Comparison of ENCODE assay signal across 29 cellular contexts in genomic region chr12:132565365-132565764, GRCh38. TPM values are rescaled to one million over a fixed set of nuclear protein-coding genes. Genes with fewer than 3 reads are reported as not detected.
"Had no signal": no experiment of that assay in that cellular context is flagged by ENCODE, and none has a peak within 500 bp of the region (broad histone marks: within the 10 kb centered on the region; RNA-seq: fewer than 3 reads in every experiment).

No MANE protein-coding gene starts in this region.

- H3K27ac ChIP-seq: ascending aorta, body of pancreas, cardiac muscle cell, Peyer's patch, SJSA1 had no signal

- H3K9me3 Mint-ChIP-seq: activated naive CD4-positive, alpha-beta T cell treated with anti-CD3 and anti-CD28 coated beads, Interleukin-2, amount 50 U/mL, for 72 hours; activated naive CD8-positive, alpha-beta T cell treated with anti-CD3 and anti-CD28 coated beads, Interleukin-2, amount 50 U/mL, for 24 hours; activated T-helper 1 cell treated with anti-CD3 and anti-CD28 coated beads, Interleukin-12 subunit alpha, Interleukin-12 subunit beta, Interleukin-2, Interleukin-4 antibody, amounts not matched to agents 30 ng/mL and 10 ng/mL and 1 ng/mL, durations not matched to agents 14 hours and 24 hours and 36 hours; T-helper 1 cell treated with Interleukin-12 subunit alpha and Interleukin-12 subunit beta and Interleukin-4 antibody, amounts not matched to agents 30 μg/mL and 1 μg/mL, for 36 hours had no signal

- H3K36me3 ChIP-seq: cardiac muscle cell, SJSA1 had no signal

- H3K9me3 ChIP-seq: ascending aorta, body of pancreas, Peyer's patch, SJSA1 had no signal

- H3K27ac Mint-ChIP-seq: activated CD8-positive, alpha-beta T cell treated with anti-CD3 and anti-CD28 coated beads, Interleukin-2, amount 10 ng/mL, durations not matched to agents 7 days and 5 days; activated naive CD8-positive, alpha-beta T cell treated with anti-CD3 and anti-CD28 coated beads, Interleukin-2, amount 50 U/mL, for 24 hours; activated T-helper 1 cell treated with anti-CD3 and anti-CD28 coated beads, Interleukin-12 subunit alpha, Interleukin-12 subunit beta, Interleukin-2, Interleukin-4 antibody, amounts not matched to agents 30 ng/mL and 10 ng/mL and 1 ng/mL, durations not matched to agents 14 hours and 24 hours and 36 hours; T-helper 1 cell treated with Interleukin-12 subunit alpha and Interleukin-12 subunit beta and Interleukin-4 antibody, amounts not matched to agents 30 μg/mL and 1 μg/mL, for 36 hours had no signal

- H3K4me3 Mint-ChIP-seq: activated CD8-positive, alpha-beta T cell treated with anti-CD3 and anti-CD28 coated beads, Interleukin-2, amount 10 ng/mL, durations not matched to agents 7 days and 5 days; activated naive CD8-positive, alpha-beta T cell treated with anti-CD3 and anti-CD28 coated beads, Interleukin-2, amount 50 U/mL, for 24 hours; activated T-helper 1 cell treated with anti-CD3 and anti-CD28 coated beads, Interleukin-12 subunit alpha, Interleukin-12 subunit beta, Interleukin-2, Interleukin-4 antibody, amounts not matched to agents 30 ng/mL and 10 ng/mL and 1 ng/mL, durations not matched to agents 14 hours and 24 hours and 36 hours; T-helper 1 cell treated with Interleukin-12 subunit alpha and Interleukin-12 subunit beta and Interleukin-4 antibody, amounts not matched to agents 30 μg/mL and 1 μg/mL, for 36 hours had no signal

- H3K27me3 Mint-ChIP-seq: activated naive CD8-positive, alpha-beta T cell treated with anti-CD3 and anti-CD28 coated beads, Interleukin-2, amount 50 U/mL, for 24 hours had no signal

- ATAC-seq: activated CD8-positive, alpha-beta T cell treated with anti-CD3 and anti-CD28 coated beads, Interleukin-2, amount 10 ng/mL, durations not matched to agents 7 days and 5 days; activated naive CD4-positive, alpha-beta T cell treated with anti-CD3 and anti-CD28 coated beads, Interleukin-2, amount 50 U/mL, for 72 hours; activated naive CD8-positive, alpha-beta T cell treated with anti-CD3 and anti-CD28 coated beads, Interleukin-2, amount 50 U/mL, for 24 hours; body of pancreas; SK-N-SH treated with all-trans-retinoic acid at 6 μM for 48 hours had no signal

- DNase-seq: activated CD4-positive, alpha-beta T cell treated with anti-CD3 and anti-CD28 coated beads for 48 hours; activated CD4-positive, alpha-beta T cell treated with anti-CD3 and anti-CD28 coated beads, Interleukin-2, amount 50 U/mL, for 4 hours; activated CD4-positive, CD25-positive, alpha-beta regulatory T cell treated with anti-CD3 and anti-CD28 coated beads, Interleukin-2, amount 50 U/mL, for 72 hours; activated CD8-positive, alpha-beta memory T cell treated with anti-CD3 and anti-CD28 coated beads, Interleukin-2, amount 50 U/mL, for 48 hours; activated CD8-positive, alpha-beta T cell treated with anti-CD3 and anti-CD28 coated beads, Interleukin-2, amount 10 ng/mL, durations not matched to agents 7 days and 5 days; activated effector memory CD4-positive, alpha-beta T cell treated with Interleukin-2 at 50 U/mL for 16 hours; activated naive CD4-positive, alpha-beta T cell treated with Interleukin-2 at 50 U/mL for 16 hours; activated naive CD8-positive, alpha-beta T cell treated with anti-CD3 and anti-CD28 coated beads, Interleukin-2, amount 50 U/mL, for 24 hours; activated T-cell treated with anti-CD3 and anti-CD28 coated beads, Interleukin-2, amount 50 U/mL, for 1 hour; amniotic stem cell; body of pancreas; cerebellar nuclear complex; Karpas-422; MM.1S; NCI-H1105; NCI-H1436; NCI-H1694 treated with DMSO at 0.1 percent for 48 hours; NCI-H2029 treated with DMSO at 0.1 percent for 48 hours; NCI-H510A treated with DMSO at 0.1 percent for 48 hours; NCI-H69; Peyer's patch; SHP77 had no signal

- H3K4me3 ChIP-seq: ascending aorta, body of pancreas, cardiac muscle cell, Peyer's patch, SJSA1 had no signal

- H3K27me3 ChIP-seq: ascending aorta, body of pancreas, cardiac muscle cell, Peyer's patch had no signal

- H3K36me3 Mint-ChIP-seq: activated naive CD4-positive, alpha-beta T cell treated with anti-CD3 and anti-CD28 coated beads, Interleukin-2, amount 50 U/mL, for 72 hours had no signal

RNA-seq across cellular contexts. Expression of gene LRCOL1, which starts 45.0 kb away (rescaled TPM):
- total RNA-seq: activated CD8-positive, alpha-beta T cell treated with anti-CD3 and anti-CD28 coated beads, Interleukin-2, amount 10 ng/mL, durations not matched to agents 7 days and 5 days; activated naive CD4-positive, alpha-beta T cell treated with anti-CD3 and anti-CD28 coated beads, Interleukin-2, amount 50 U/mL, for 72 hours; activated T-helper 1 cell treated with anti-CD3 and anti-CD28 coated beads, Interleukin-12 subunit alpha, Interleukin-12 subunit beta, Interleukin-2, Interleukin-4 antibody, amounts not matched to agents 30 ng/mL and 10 ng/mL and 1 ng/mL, durations not matched to agents 14 hours and 24 hours and 36 hours; ascending aorta; body of pancreas; cardiac muscle cell; Peyer's patch; SJSA1 had no signal
- polyA plus RNA-seq: cardiac muscle cell had no signal

RNA-seq across cellular contexts. Expression of gene P2RX2, which starts 53.2 kb away (rescaled TPM):
- total RNA-seq: activated CD8-positive, alpha-beta T cell treated with anti-CD3 and anti-CD28 coated beads, Interleukin-2, amount 10 ng/mL, durations not matched to agents 7 days and 5 days; activated naive CD4-positive, alpha-beta T cell treated with anti-CD3 and anti-CD28 coated beads, Interleukin-2, amount 50 U/mL, for 72 hours; activated T-helper 1 cell treated with anti-CD3 and anti-CD28 coated beads, Interleukin-12 subunit alpha, Interleukin-12 subunit beta, Interleukin-2, Interleukin-4 antibody, amounts not matched to agents 30 ng/mL and 10 ng/mL and 1 ng/mL, durations not matched to agents 14 hours and 24 hours and 36 hours; ascending aorta; cardiac muscle cell; SJSA1 had no signal
- polyA plus RNA-seq: cardiac muscle cell had no signal
